Comparison of ENCODE assay signal across 8 cellular contexts in the genomic region with DNA sequence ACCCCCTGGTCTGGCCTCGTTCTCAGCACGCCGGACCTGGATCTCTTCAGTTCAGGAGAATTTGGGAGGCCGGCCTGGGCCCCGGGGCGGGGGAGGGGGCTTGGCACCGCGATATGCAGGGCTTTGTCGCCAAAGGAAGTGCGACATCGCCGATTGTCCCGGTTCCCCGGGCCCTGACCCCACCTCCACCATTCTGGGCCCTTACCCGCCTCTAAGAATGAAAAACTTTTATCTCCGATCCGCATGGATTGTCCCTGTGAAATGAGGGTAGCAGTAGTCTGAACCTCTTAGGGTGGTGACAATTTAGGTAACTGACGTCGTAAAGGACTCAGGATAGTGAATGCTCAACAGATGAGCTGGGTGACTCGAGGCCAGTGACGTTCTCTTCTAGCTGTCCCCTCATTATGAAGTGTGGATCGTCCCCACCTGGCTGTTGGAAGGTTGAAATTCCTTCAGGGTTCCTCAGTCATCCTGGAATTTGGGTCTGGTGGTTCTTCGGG. TPM values are rescaled to one million over a fixed set of nuclear protein-coding genes. Genes with fewer than 3 reads are reported as not detected.
DNase-seq lines count a peak whose midpoint lies in the region; ATAC-seq and TF ChIP-seq lines count a peak whose summit lies in the region.

No MANE protein-coding gene starts in this region.

- intact Hi-C loops in Panc1 (cut with micrococcal nuclease; ENCODE audit: unreplicated experiment) (loop anchor here (10.0 kb wide), 1 partner anchor 1085 kb away; a partner anchor contains a TSS), prostate gland (cut with DNase I) (no loop called here)

- no peak for TF ChIP-seq POLR2A in prostate gland (IDR thresholded peaks at IDR 0.05)

- DNase-seq in Panc1 (ENCODE audit: low read depth, low spot score) (no peak), prostate gland (ENCODE audit: low spot score) (no peak), hippocampal formation (lab: John Stamatoyannopoulos, UW) (no peak), NCI-H2171 (lab: John Stamatoyannopoulos, UW) (no peak)
- no peak for DNase-seq in activated CD4-positive, CD25-positive, alpha-beta regulatory T cell (lab: John Stamatoyannopoulos, UW)

- H3K27ac ChIP-seq in Panc1 (ENCODE audit: low read length) (peak overlapping the region; percentile 92), esophagus (ENCODE audit: low read depth in 2 of 2, low read length in 1 of 2) (peak overlapping the region; percentile 66 to 79), prostate gland (peak overlapping the region; percentile 52 to 69)

- POLR2A ChIA-PET in Panc1 (lab: Charles Lee), result no interaction called here

- TF ChIP-seq CTCF in Panc1 (IDR thresholded peaks at IDR 0.05) (no peak), prostate gland (IDR thresholded peaks at IDR 0.05) (no peak)

- ATAC-seq in Panc1, result no peak
- ATAC-seq in HG03196 (IDR thresholded peaks at IDR 0.05; ENCODE audit: unreplicated experiment), result no peak

- no TSS peak for BruUV-seq in Panc1 (replicated peaks; lab: Mats Ljungman, UMichigan)

- H3K4me1 ChIP-seq in Panc1 (ENCODE audit: control insufficient read depth, insufficient read depth, low read length), result peaks cover 29% of the 10 kb centered on the region
- H3K4me1 ChIP-seq in esophagus (ENCODE audit: control insufficient read depth in 2 of 2, insufficient read depth in 2 of 2, low read length in 1 of 2), result peaks cover 5 to 17% of the 10 kb centered on the region in 2 donors
- H3K4me1 ChIP-seq in prostate gland (replicated peaks), result peaks cover 11% of the 10 kb centered on the region

- peak overlapping the region; percentile 73 for H3K4me3 ChIP-seq in GM08714 (ENCODE audit: low read length)
- peak overlapping the region; percentile 81 to 91 for H3K4me3 ChIP-seq in Panc1 (ENCODE audit: low read depth in 2 of 2, low read length in 2 of 2)
- peak overlapping the region; percentile 90 to 97 for H3K4me3 ChIP-seq in esophagus (ENCODE audit: low read depth in 1 of 2, low read length in 2 of 2)
- peak overlapping the region; percentile 77 to 88 for H3K4me3 ChIP-seq in prostate gland

- H3K9me3 ChIP-seq in Panc1 (ENCODE audit: control insufficient read depth, insufficient read depth, low read depth, low read length), result no peaks in the 10 kb centered on the region
- peaks cover 0 to 3% of the 10 kb centered on the region in 2 donors for H3K9me3 ChIP-seq in esophagus (ENCODE audit: control insufficient read depth in 2 of 2, insufficient read depth in 1 of 2, low read depth in 1 of 2, low read length in 1 of 2)
- H3K9me3 ChIP-seq in prostate gland, result no peaks in the 10 kb centered on the region

- CTCF ChIA-PET in Panc1 (lab: Charles Lee), result interaction anchor here (0.5 to 0.6 kb wide), 2 partner anchors 16 to 650 kb away, joined by 3 to 4 read pairs; no protein-coding TSS in a partner anchor

- 6% methylated on average over 23 of the region's 23 CpGs for WGBS in esophagus, 2 donors
- WGBS in prostate gland, result 7% methylated on average over 15 of the region's 23 CpGs

- in situ Hi-C loops in Panc1 (cut with HindIII; ENCODE audit: low pct_unique_long_range_greater_than_20kb, low sequenced_read_pairs), result no loop called here

- H3K27me3 ChIP-seq in Panc1 (ENCODE audit: control insufficient read depth, insufficient read depth, low read length) (no peaks in the 10 kb centered on the region), esophagus (ENCODE audit: control insufficient read depth in 1 of 2, insufficient read depth in 2 of 2, low read length in 2 of 2) (no peaks in the 10 kb centered on the region), prostate gland (replicated peaks; ENCODE audit: insufficient read depth) (no peaks in the 10 kb centered on the region)

- H3K36me3 ChIP-seq in Panc1 (ENCODE audit: control insufficient read depth, insufficient read depth, low read length) (peaks cover 7% of the 10 kb centered on the region), esophagus (ENCODE audit: control insufficient read depth in 2 of 2, insufficient read depth in 2 of 2, low read length in 1 of 2) (peaks cover 10 to 15% of the 10 kb centered on the region in 2 donors), prostate gland (no peaks in the 10 kb centered on the region)

RNA-seq across cellular contexts. Expression of a gene that starts 0.6 kb away (rescaled TPM):
- total RNA-seq in Panc1 (2021; ENCODE audit: unreplicated experiment), result 56.0 TPM
- 84.8 TPM for polyA plus RNA-seq in Panc1 (2012; ENCODE audit: insufficient read length)
- 10 to 100 TPM; 40.3 to 41.4 TPM for polyA plus RNA-seq in esophagus
- 10 to 100 TPM in 1 of 2 donors, 1 to 10 TPM in 1; 9.6 to 18.6 TPM for total RNA-seq in prostate gland

RNA-seq across cellular contexts. Expression of a gene that starts 4.3 kb away (rescaled TPM):
- 87.7 TPM for total RNA-seq in Panc1 (2021; ENCODE audit: unreplicated experiment)
- polyA plus RNA-seq in Panc1 (2012; ENCODE audit: insufficient read length), result 94.2 TPM
- polyA plus RNA-seq in esophagus, result 100 to 1,000 TPM in 1 of 2 donors, 10 to 100 TPM in 1; 72.1 to 102 TPM
- 100 to 1,000 TPM; 157 to 169 TPM for total RNA-seq in prostate gland

RNA-seq across cellular contexts. Expression of a gene that starts 6.8 kb away (rescaled TPM):
- 19.6 TPM for total RNA-seq in Panc1 (2021; ENCODE audit: unreplicated experiment)
- 30.1 TPM for polyA plus RNA-seq in Panc1 (2012; ENCODE audit: insufficient read length)
- 1 to 10 TPM; 3.4 to 4.5 TPM for polyA plus RNA-seq in esophagus
- 10 to 100 TPM; 20.1 to 21.6 TPM for total RNA-seq in prostate gland

RNA-seq across cellular contexts. Expression of a gene that starts 24.6 kb away (rescaled TPM):
- total RNA-seq in Panc1 (2021; ENCODE audit: unreplicated experiment) (13.5 TPM), prostate gland (10 to 100 TPM in 1 of 2 donors, 1 to 10 TPM in 1; 9.8 to 10.1 TPM)
- 15.2 TPM for polyA plus RNA-seq in Panc1 (2012; ENCODE audit: insufficient read length)
- polyA plus RNA-seq in esophagus, result 10 to 100 TPM in 1 of 2 donors, 1 to 10 TPM in 1; 9.7 to 28.0 TPM

RNA-seq across cellular contexts. Expression of a gene that starts 27.3 kb away (rescaled TPM):
- total RNA-seq in Panc1 (2021; ENCODE audit: unreplicated experiment) (35.3 TPM), prostate gland (10 to 100 TPM; 42.4 to 67.0 TPM)
- 33.2 TPM for polyA plus RNA-seq in Panc1 (2012; ENCODE audit: insufficient read length)
- polyA plus RNA-seq in esophagus, result 10 to 100 TPM; 13.5 to 20.2 TPM
